ENCODE assay signal across 1 cellular context in genomic region chr6:137099689-137100398, GRCh38.
TF ChIP-seq lines count a peak whose summit lies in the region.

No MANE protein-coding gene starts in this region.

TF ChIP-seq in GM23338, 12 proteins besides CTCF, POLR2A, EP300 and RAD21 (continued from another document):
- TF ChIP-seq REST (IDR thresholded peaks at IDR 0.05; ENCODE audit: unreplicated experiment) (no peak), EZH2 (IDR thresholded peaks at IDR 0.05; ENCODE audit: low read depth, unreplicated experiment) (no peak), NANOG (IDR thresholded peaks at IDR 0.05; ENCODE audit: borderline replicate concordance) (no peak), STAT1 (IDR thresholded peaks at IDR 0.05; ENCODE audit: unreplicated experiment) (no peak), POLR2AphosphoS5 (IDR thresholded peaks at IDR 0.05; ENCODE audit: low read depth) (no peak), ETS1 (IDR thresholded peaks at IDR 0.05) (no peak), ZNF331 (CRISPR knock-in tag; IDR thresholded peaks at IDR 0.05; ENCODE audit: low read depth) (no peak)
